2 cellular contexts compared by ENCODE assay signal in genomic region chr19:2296141-2296540, GRCh38.
TF ChIP-seq lines count a peak whose summit lies in the region.

No MANE protein-coding gene starts in this region.

TF ChIP-seq in GM12891, 5 proteins besides CTCF, POLR2A, EP300 and RAD21:
- TF ChIP-seq PAX5 (IDR thresholded peaks at IDR 0.05; ENCODE audit: insufficient read depth, low read length, severe bottlenecking) (no peak), POLR2AphosphoS5 (IDR thresholded peaks at IDR 0.05; ENCODE audit: low read depth, low read length) (peak; percentile 23; the same call in 1 of the 2 replicates)

TF ChIP-seq in H1, 55 proteins besides CTCF, POLR2A, EP300 and RAD21:
- TF ChIP-seq SIRT6 (IDR thresholded peaks at IDR 0.05; ENCODE audit: low read length), result no peak
- no peak for TF ChIP-seq PHF8 (conservative IDR thresholded peaks at IDR 0.05; ENCODE audit: low read depth, low read length)
- TF ChIP-seq SAP30 (IDR thresholded peaks at IDR 0.05; ENCODE audit: insufficient read depth, insufficient replicate concordance, low read length), result no peak
- TF ChIP-seq RXRA (IDR thresholded peaks at IDR 0.05; ENCODE audit: insufficient read depth, low read depth, low read length), result no peak
- TF ChIP-seq CTBP2 (IDR thresholded peaks at IDR 0.05; ENCODE audit: borderline replicate concordance, insufficient read depth, insufficient read length, low read length), result no peak
